ENCODE assay signal across 16 cellular contexts in the genomic region with DNA sequence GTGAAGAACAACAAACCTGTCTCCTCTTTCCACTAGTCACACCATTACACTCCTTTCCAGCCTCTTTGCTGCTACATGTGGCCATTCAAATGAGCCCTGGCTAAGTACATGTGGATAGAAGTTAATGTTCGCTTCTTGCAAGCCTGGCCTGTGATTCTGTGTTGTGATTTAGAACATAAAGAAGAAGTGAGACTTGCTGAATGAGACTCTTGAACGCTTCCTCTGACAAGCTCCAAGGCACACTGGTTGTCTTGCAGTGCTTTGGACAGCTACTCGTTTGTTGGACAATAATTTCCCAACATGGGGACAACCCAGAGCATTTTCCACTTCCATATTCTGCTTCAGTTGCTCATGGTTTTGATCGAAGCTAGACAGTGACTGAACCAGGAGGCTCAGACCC. TPM values are rescaled to one million over a fixed set of nuclear protein-coding genes. Genes with fewer than 3 reads are reported as not detected.
A peak's percentile ranks its signal among the peaks of the same experiment; 100 is the strongest.
DNase-seq lines count a peak whose midpoint lies in the region; ATAC-seq and TF ChIP-seq lines count a peak whose summit lies in the region.
"Had no signal": no experiment of that assay in that cellular context is flagged by ENCODE, and none has a peak within 500 bp of the region (broad histone marks: within the 10 kb centered on the region; RNA-seq: fewer than 3 reads in every experiment).

No MANE protein-coding gene starts in this region.

- H3K4me3 Mint-ChIP-seq in activated CD4-positive, alpha-beta memory T cell treated with anti-CD3 and anti-CD28 coated beads, Interleukin-2, amount 10 ng/mL, durations not matched to agents 7 days and 5 days: no peak overlapping the region
- H3K4me3 Mint-ChIP-seq: CD8-positive, alpha-beta memory T cell had no signal

- no peaks in the 10 kb centered on the region for H3K27me3 ChIP-seq in MG63
- H3K27me3 ChIP-seq: pancreas, suprapubic skin had no signal

- H3K9me3 Mint-ChIP-seq in activated CD4-positive, alpha-beta memory T cell treated with anti-CD3 and anti-CD28 coated beads, Interleukin-2, amount 10 ng/mL, durations not matched to agents 7 days and 5 days: no peaks in the 10 kb centered on the region
- H3K9me3 Mint-ChIP-seq: activated T-helper 2 cell treated with anti-CD3 and anti-CD28 coated beads, Interferon-gamma antibody, Interleukin-2, Interleukin-4, amounts not matched to agents 10 μg/mL and 5 μg/mL and 100 μg/mL, durations not matched to agents 14 hours and 24 hours and 36 hours had no signal

- no peaks in the 10 kb centered on the region for H3K4me1 Mint-ChIP-seq in activated CD4-positive, alpha-beta memory T cell treated with anti-CD3 and anti-CD28 coated beads, Interleukin-2, amount 10 ng/mL, durations not matched to agents 7 days and 5 days
- H3K4me1 Mint-ChIP-seq: CD8-positive, alpha-beta memory T cell had no signal

- no peak for TF ChIP-seq POLR2A in GM18505 (IDR thresholded peaks at IDR 0.05; ENCODE audit: borderline replicate concordance, extremely low read depth, insufficient read depth, insufficient read length)

- H3K9me3 ChIP-seq in MG63: no peaks in the 10 kb centered on the region
- H3K9me3 ChIP-seq: pancreas, suprapubic skin had no signal

- no peaks in the 10 kb centered on the region for H3K36me3 Mint-ChIP-seq in activated CD4-positive, alpha-beta memory T cell treated with anti-CD3 and anti-CD28 coated beads, Interleukin-2, amount 10 ng/mL, durations not matched to agents 7 days and 5 days (ENCODE audit: low read depth)
- H3K36me3 Mint-ChIP-seq: CD8-positive, alpha-beta memory T cell had no signal

- no peak overlapping the region for H3K27ac Mint-ChIP-seq in activated CD4-positive, alpha-beta memory T cell treated with anti-CD3 and anti-CD28 coated beads, Interleukin-2, amount 10 ng/mL, durations not matched to agents 7 days and 5 days
- H3K27ac Mint-ChIP-seq: activated T-helper 2 cell treated with anti-CD3 and anti-CD28 coated beads, Interferon-gamma antibody, Interleukin-2, Interleukin-4, amounts not matched to agents 10 μg/mL and 5 μg/mL and 100 μg/mL, durations not matched to agents 14 hours and 24 hours and 36 hours; CD8-positive, alpha-beta memory T cell had no signal

- H3K36me3 ChIP-seq in MG63: no peaks in the 10 kb centered on the region
- H3K36me3 ChIP-seq: pancreas, suprapubic skin, WERI-Rb-1 had no signal

- peaks cover 19% of the 10 kb centered on the region for H3K27me3 Mint-ChIP-seq in activated CD4-positive, alpha-beta memory T cell treated with anti-CD3 and anti-CD28 coated beads, Interleukin-2, amount 10 ng/mL, durations not matched to agents 7 days and 5 days

- peak; percentile 56 for ATAC-seq in GM18505 (IDR thresholded peaks at IDR 0.05; ENCODE audit: unreplicated experiment)
- ATAC-seq in GM21367 (IDR thresholded peaks at IDR 0.05; ENCODE audit: unreplicated experiment): peak; percentile 54
- peak; percentile 41 for ATAC-seq in HG03064 (IDR thresholded peaks at IDR 0.05; ENCODE audit: low read depth, unreplicated experiment)
- ATAC-seq: left colon had no signal

- DNase-seq in SKM-1 (lab: John Stamatoyannopoulos, UW; ENCODE audit: unreplicated experiment): peak; percentile 2
- no peak for DNase-seq in MG63
- no peak for DNase-seq in NCI-H2171 (lab: John Stamatoyannopoulos, UW)
- no peak for DNase-seq in activated CD4-positive, alpha-beta memory T cell treated with anti-CD3 and anti-CD28 coated beads, Interleukin-2, amount 10 ng/mL, durations not matched to agents 7 days and 5 days
- no peak for DNase-seq in NCI-H2196 (lab: John Stamatoyannopoulos, UW; ENCODE audit: unreplicated experiment)
- DNase-seq: caudate nucleus; CD8-positive, alpha-beta memory T cell; left colon; pancreas; stimulated activated CD4-positive, alpha-beta T cell treated with anti-CD3 and anti-CD28 coated beads, Interleukin-4, amount 100 ng/mL, for 1 hour; WERI-Rb-1 had no signal

- POLR2A ChIA-PET in activated CD4-positive, alpha-beta memory T cell treated with anti-CD3 and anti-CD28 coated beads, Interleukin-2, amount 10 ng/mL, durations not matched to agents 7 days and 5 days (lab: Charles Lee): no interaction called here

- H3K4me3 ChIP-seq in MG63: no peak overlapping the region
- H3K4me3 ChIP-seq: pancreas, suprapubic skin had no signal

- CTCF ChIA-PET in activated CD4-positive, alpha-beta memory T cell treated with anti-CD3 and anti-CD28 coated beads, Interleukin-2, amount 10 ng/mL, durations not matched to agents 7 days and 5 days (lab: Charles Lee): no interaction called here

RNA-seq across cellular contexts. Expression of a gene that starts 57.3 kb away (rescaled TPM):
- total RNA-seq in MG63 (2014; rRNA removed; shearing (Covaris generic); ENCODE audit: low replicate concordance): 2.7 and 6.5 TPM in 2 replicates
- 1 to 10 TPM; 4.5 to 5.2 TPM for total RNA-seq in activated CD4-positive, alpha-beta memory T cell treated with anti-CD3 and anti-CD28 coated beads, Interleukin-2, amount 10 ng/mL, durations not matched to agents 7 days and 5 days
